ENCODE assay signal across 1 cellular context in the genomic region with DNA sequence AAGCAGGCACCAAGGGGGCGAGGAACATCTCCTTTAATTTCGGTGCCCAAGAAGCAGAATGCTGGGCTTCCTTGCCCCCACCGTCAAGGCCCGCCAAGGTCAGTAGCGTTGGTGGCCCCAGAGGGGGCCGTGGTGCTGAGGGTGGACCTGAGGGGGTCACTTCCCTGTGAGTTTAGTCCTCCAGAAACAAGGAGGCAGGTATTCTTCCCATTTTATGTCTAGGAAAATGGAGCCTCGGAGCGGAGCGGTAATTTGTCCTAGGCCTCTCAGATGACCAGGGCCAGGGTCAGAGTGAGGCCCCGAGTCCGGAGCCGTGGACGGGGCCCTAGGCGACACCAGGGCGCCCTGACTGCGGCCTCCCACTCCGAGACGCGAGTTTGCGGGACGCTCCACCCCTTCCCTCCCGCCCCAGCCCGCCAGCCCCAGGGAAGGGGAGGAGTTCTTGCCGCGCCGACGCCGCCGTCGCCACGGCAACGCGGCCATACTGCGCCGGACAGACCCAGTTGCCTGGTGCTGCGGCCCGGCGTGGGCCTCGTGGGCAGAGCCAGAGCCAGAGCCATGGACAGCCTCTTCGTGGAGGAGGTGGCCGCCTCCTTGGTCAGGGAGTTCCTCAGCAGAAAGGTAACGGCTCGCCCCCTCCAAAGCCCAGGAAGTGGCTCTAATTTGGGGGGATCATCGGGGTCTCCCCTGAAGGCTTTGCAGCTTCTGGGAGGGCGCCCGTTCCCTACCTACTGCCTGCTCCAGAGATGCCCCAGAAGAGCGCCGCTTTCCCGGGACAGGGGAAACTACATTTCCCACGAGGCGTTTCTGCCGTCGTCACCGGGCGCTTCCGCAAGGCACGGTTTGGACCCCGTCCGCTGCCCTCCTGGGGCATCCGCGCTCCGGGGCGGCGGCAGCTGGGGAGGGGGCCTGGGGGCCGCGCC.
TF ChIP-seq lines count a peak whose summit lies in the region.

A gene (plus strand): TSS at position 482 of the 923 bp plus-strand sequence. CDS start 77 bp downstream, at position 559.

TF ChIP-seq in HCT116, 20 proteins besides CTCF, POLR2A, EP300 and RAD21 (continued from another document):
- TF ChIP-seq CBX3 (IDR thresholded peaks at IDR 0.05; ENCODE audit: low read depth) (no peak), ELF1 (IDR thresholded peaks at IDR 0.05; ENCODE audit: borderline replicate concordance, low read depth) (peak; percentile 59), SIN3A (IDR thresholded peaks at IDR 0.05; ENCODE audit: low read depth) (peak; percentile 75), ZFX (IDR thresholded peaks at IDR 0.05) (peak; percentile 63), YY1 (IDR thresholded peaks at IDR 0.05; ENCODE audit: extremely low read depth, insufficient replicate concordance, low read depth, low read length) (peak; percentile 89), EGR1 (IDR thresholded peaks at IDR 0.05; ENCODE audit: low read depth) (no peak), SRF (IDR thresholded peaks at IDR 0.05; ENCODE audit: low read depth) (no peak)
- TF ChIP-seq, protein P1, sequence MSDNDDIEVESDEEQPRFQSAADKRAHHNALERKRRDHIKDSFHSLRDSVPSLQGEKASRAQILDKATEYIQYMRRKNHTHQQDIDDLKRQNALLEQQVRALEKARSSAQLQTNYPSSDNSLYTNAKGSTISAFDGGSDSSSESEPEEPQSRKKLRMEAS (IDR thresholded peaks at IDR 0.05): peak; percentile 66; the same call in 1 of the 2 replicates
- TF ChIP-seq, protein P2, sequence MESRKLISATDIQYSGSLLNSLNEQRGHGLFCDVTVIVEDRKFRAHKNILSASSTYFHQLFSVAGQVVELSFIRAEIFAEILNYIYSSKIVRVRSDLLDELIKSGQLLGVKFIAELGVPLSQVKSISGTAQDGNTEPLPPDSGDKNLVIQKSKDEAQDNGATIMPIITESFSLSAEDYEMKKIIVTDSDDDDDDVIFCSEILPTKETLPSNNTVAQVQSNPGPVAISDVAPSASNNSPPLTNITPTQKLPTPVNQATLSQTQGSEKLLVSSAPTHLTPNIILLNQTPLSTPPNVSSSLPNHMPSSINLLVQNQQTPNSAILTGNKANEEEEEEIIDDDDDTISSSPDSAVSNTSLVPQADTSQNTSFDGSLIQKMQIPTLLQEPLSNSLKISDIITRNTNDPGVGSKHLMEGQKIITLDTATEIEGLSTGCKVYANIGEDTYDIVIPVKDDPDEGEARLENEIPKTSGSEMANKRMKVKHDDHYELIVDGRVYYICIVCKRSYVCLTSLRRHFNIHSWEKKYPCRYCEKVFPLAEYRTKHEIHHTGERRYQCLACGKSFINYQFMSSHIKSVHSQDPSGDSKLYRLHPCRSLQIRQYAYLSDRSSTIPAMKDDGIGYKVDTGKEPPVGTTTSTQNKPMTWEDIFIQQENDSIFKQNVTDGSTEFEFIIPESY (IDR thresholded peaks at IDR 0.05; ENCODE audit: extremely low read depth, insufficient replicate concordance, low read length): no peak
